ENCODE assay signal across 1 cellular context in the genomic region with DNA sequence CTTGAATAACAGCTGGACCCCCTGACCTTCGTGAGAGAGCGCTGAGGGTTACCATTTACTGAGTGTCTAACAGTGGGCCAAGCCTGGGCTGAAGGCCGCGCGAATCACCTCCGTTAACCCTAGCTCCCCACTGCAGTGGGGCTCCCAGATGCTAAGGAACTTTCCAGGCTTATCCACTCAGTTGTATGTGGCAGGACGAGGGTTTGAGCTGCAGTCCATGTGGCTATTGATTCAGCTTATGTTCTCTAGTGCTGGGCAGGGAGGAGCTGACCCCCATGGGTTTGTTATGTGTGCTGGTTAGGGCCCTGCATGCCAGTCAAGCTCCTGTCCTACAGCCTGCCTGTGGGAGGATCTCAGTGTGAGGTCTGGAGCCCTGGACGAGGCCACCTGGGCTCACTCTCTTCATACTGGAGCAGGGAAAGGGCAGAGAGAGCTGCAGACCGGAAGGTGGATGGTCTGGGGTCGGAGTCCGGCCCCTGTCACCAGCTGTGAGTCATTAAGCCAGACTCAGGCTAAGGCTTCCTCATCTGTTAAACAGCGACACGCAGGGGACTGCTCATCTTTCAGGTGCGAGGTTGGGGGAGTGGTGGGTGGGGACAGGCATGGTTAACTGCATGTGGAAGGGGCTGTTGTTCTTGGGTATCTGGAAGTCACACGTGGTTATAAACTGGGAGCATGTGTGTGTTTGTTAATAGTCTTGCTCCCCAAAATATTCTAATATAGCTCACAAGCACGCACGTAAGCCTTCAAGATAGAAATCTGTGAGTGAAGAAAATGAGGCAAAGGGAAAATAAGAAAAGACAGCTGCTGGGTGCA.
TF ChIP-seq lines count a peak whose summit lies in the region.

No MANE protein-coding gene starts in this region.

TF ChIP-seq in HepG2, 621 proteins besides CTCF, POLR2A, EP300 and RAD21 (continued from another document):
- TF ChIP-seq, protein P1, sequence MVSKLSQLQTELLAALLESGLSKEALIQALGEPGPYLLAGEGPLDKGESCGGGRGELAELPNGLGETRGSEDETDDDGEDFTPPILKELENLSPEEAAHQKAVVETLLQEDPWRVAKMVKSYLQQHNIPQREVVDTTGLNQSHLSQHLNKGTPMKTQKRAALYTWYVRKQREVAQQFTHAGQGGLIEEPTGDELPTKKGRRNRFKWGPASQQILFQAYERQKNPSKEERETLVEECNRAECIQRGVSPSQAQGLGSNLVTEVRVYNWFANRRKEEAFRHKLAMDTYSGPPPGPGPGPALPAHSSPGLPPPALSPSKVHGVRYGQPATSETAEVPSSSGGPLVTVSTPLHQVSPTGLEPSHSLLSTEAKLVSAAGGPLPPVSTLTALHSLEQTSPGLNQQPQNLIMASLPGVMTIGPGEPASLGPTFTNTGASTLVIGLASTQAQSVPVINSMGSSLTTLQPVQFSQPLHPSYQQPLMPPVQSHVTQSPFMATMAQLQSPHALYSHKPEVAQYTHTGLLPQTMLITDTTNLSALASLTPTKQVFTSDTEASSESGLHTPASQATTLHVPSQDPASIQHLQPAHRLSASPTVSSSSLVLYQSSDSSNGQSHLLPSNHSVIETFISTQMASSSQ (IDR thresholded peaks at IDR 0.05; ENCODE audit: low read depth) = peak; percentile 42; the same call in 1 of the 2 replicates
- TF ChIP-seq, protein P1 (CRISPR knock-in tag; IDR thresholded peaks at IDR 0.05; ENCODE audit: borderline replicate concordance) = no peak
- TF ChIP-seq KLF15 (CRISPR knock-in tag; IDR thresholded peaks at IDR 0.05; ENCODE audit: borderline replicate concordance) (no peak), ZNF75D (CRISPR knock-in tag; IDR thresholded peaks at IDR 0.05; ENCODE audit: borderline replicate concordance) (no peak), ZNF350 (CRISPR knock-in tag; IDR thresholded peaks at IDR 0.05; ENCODE audit: borderline replicate concordance, low read depth) (peak; percentile 74), ATRX (CRISPR knock-in tag; IDR thresholded peaks at IDR 0.05; ENCODE audit: borderline replicate concordance) (no peak), FOXA1 (IDR thresholded peaks at IDR 0.05) (no peak), FOXA1 (CRISPR knock-in tag; IDR thresholded peaks at IDR 0.05) (peak; percentile 41; the same call in 1 of the 2 replicates), ZNF136 (CRISPR knock-in tag; IDR thresholded peaks at IDR 0.05; ENCODE audit: low read depth) (0 out of 2 replicates have a peak, but pooled peaks have one; percentile 24), ARNTL (CRISPR knock-in tag; IDR thresholded peaks at IDR 0.05) (peak; percentile 62; the same call in 1 of the 2 replicates), ZNF30 (CRISPR knock-in tag; IDR thresholded peaks at IDR 0.05) (no peak), ZNF839 (CRISPR knock-in tag; IDR thresholded peaks at IDR 0.05; ENCODE audit: borderline replicate concordance) (peak; percentile 84; the same call in 1 of the 2 replicates), ZMYM2 (CRISPR knock-in tag; IDR thresholded peaks at IDR 0.05) (peak; percentile 18), RCOR2 (CRISPR knock-in tag; IDR thresholded peaks at IDR 0.05) (peak; percentile 71), HNF4G (IDR thresholded peaks at IDR 0.05; ENCODE audit: borderline replicate concordance, low read depth, low read length) (peak; percentile 89), HNF4G (CRISPR knock-in tag; IDR thresholded peaks at IDR 0.05; ENCODE audit: borderline replicate concordance, low read depth) (peak; percentile 98), NR2F1 (CRISPR knock-in tag; IDR thresholded peaks at IDR 0.05) (peak; percentile 29 to 35; a peak in 2 of 4 replicates), ZNF180 (CRISPR knock-in tag; IDR thresholded peaks at IDR 0.05; ENCODE audit: borderline replicate concordance, low read depth) (no peak), ZFP41 (CRISPR knock-in tag; IDR thresholded peaks at IDR 0.05; ENCODE audit: borderline replicate concordance) (peak; percentile 72; the same call in 1 of the 2 replicates), ZNF761 (CRISPR knock-in tag; conservative IDR thresholded peaks at IDR 0.05) (no peak)
- TF ChIP-seq, protein P2, sequence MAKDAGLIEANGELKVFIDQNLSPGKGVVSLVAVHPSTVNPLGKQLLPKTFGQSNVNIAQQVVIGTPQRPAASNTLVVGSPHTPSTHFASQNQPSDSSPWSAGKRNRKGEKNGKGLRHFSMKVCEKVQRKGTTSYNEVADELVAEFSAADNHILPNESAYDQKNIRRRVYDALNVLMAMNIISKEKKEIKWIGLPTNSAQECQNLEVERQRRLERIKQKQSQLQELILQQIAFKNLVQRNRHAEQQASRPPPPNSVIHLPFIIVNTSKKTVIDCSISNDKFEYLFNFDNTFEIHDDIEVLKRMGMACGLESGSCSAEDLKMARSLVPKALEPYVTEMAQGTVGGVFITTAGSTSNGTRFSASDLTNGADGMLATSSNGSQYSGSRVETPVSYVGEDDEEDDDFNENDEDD (CRISPR knock-in tag; IDR thresholded peaks at IDR 0.05; ENCODE audit: borderline replicate concordance) = peak; percentile 37; the same call in 1 of the 2 replicates
TF ChIP-seq in HepG2: peak in this region for 219.
